Comparison of ENCODE assay signal across 17 cellular contexts in genomic region chr12:58922849-58923248, GRCh38. TPM values are rescaled to one million over a fixed set of nuclear protein-coding genes. Genes with fewer than 3 reads are reported as not detected.
DNase-seq lines count a peak whose midpoint lies in the region; ATAC-seq and TF ChIP-seq lines count a peak whose summit lies in the region.
"Had no signal": no experiment of that assay in that cellular context is flagged by ENCODE, and none has a peak within 500 bp of the region (broad histone marks: within the 10 kb centered on the region; RNA-seq: fewer than 3 reads in every experiment).

No MANE protein-coding gene starts in this region.

- no peak for TF ChIP-seq CTCF in nephron (IDR thresholded peaks at IDR 0.05; ENCODE audit: unreplicated experiment in 3 of 3)

- H3K4me1 ChIP-seq in ACC112 (ENCODE audit: control insufficient read depth, insufficient read depth, low read length, unreplicated experiment): peaks cover 33% of the 10 kb centered on the region

- peaks cover 20% of the 10 kb centered on the region for H3K79me2 ChIP-seq in ACC112 (ENCODE audit: control insufficient read depth, insufficient read depth, low read length, unreplicated experiment)

- DNase-seq in MG63 (peak; percentile 22), dermis blood vessel endothelial cell (peak; percentile 43), T-helper 17 cell (no peak)
- DNase-seq in activated T-cell treated with anti-CD3 and anti-CD28 coated beads, Interleukin-2, amount 50 U/mL, for 4 hours: no peak
- no peak for DNase-seq in stimulated activated naive CD8-positive, alpha-beta T cell treated with anti-CD3 and anti-CD28 coated beads, Interleukin-15, Interleukin-2, amounts not matched to agents 100 U/mL and 50 U/mL, for 24 hours
- DNase-seq: CD4-positive, CD25-positive, alpha-beta regulatory T cell; DND-41; naive thymus-derived CD4-positive, alpha-beta T cell; NCI-H1436 treated with DMSO at 0.1 percent for 48 hours; SIG-M5; spleen; thyroid gland had no signal

- H3K27ac Mint-ChIP-seq in nephron (peak overlapping the region; percentile 17 to 70 (median 47)), T-helper 17 cell (no peak overlapping the region)
- H3K27ac Mint-ChIP-seq: CD4-positive, CD25-positive, alpha-beta regulatory T cell; naive thymus-derived CD4-positive, alpha-beta T cell; T-helper 1 cell treated with Interleukin-12 subunit alpha and Interleukin-12 subunit beta and Interleukin-4 antibody, amounts not matched to agents 30 μg/mL and 1 μg/mL, for 36 hours had no signal

- H3K4me3 Mint-ChIP-seq in nephron: peak overlapping the region; percentile 14 to 51 (median 29)
- H3K4me3 Mint-ChIP-seq in T-helper 17 cell: no peak overlapping the region
- no peak overlapping the region for H3K4me3 Mint-ChIP-seq in activated T-cell treated with anti-CD3 and anti-CD28 coated beads, Interleukin-2, amount 50 U/mL, for 4 hours
- H3K4me3 Mint-ChIP-seq: CD4-positive, CD25-positive, alpha-beta regulatory T cell; naive thymus-derived CD4-positive, alpha-beta T cell; T-helper 1 cell treated with Interleukin-12 subunit alpha and Interleukin-12 subunit beta and Interleukin-4 antibody, amounts not matched to agents 30 μg/mL and 1 μg/mL, for 36 hours had no signal

- H3K36me3 Mint-ChIP-seq in nephron (ENCODE audit: low read depth) (peaks cover 12% of the 10 kb centered on the region), T-helper 17 cell (ENCODE audit: low read depth) (no peaks in the 10 kb centered on the region)
- H3K36me3 Mint-ChIP-seq in activated T-cell treated with anti-CD3 and anti-CD28 coated beads, Interleukin-2, amount 50 U/mL, for 4 hours (ENCODE audit: insufficient read depth): no peaks in the 10 kb centered on the region
- H3K36me3 Mint-ChIP-seq: CD4-positive, CD25-positive, alpha-beta regulatory T cell; naive thymus-derived CD4-positive, alpha-beta T cell had no signal

- no peaks in the 10 kb centered on the region for H3K9me3 Mint-ChIP-seq in nephron
- no peaks in the 10 kb centered on the region for H3K9me3 Mint-ChIP-seq in activated T-cell treated with anti-CD3 and anti-CD28 coated beads, Interleukin-2, amount 50 U/mL, for 4 hours
- H3K9me3 Mint-ChIP-seq: T-helper 1 cell treated with Interleukin-12 subunit alpha and Interleukin-12 subunit beta and Interleukin-4 antibody, amounts not matched to agents 30 μg/mL and 1 μg/mL, for 36 hours had no signal

- H2AFZ ChIP-seq in ACC112 (ENCODE audit: low read length, unreplicated experiment): no peak overlapping the region

- no peaks in the 10 kb centered on the region for H3K27me3 ChIP-seq in ACC112 (ENCODE audit: insufficient read depth, low read length)
- no peaks in the 10 kb centered on the region for H3K27me3 ChIP-seq in MG63
- H3K27me3 ChIP-seq: thyroid gland had no signal

- H3K36me3 ChIP-seq in ACC112 (ENCODE audit: insufficient read depth, low read length): no peaks in the 10 kb centered on the region
- H3K36me3 ChIP-seq in MG63: no peaks in the 10 kb centered on the region
- H3K36me3 ChIP-seq: spleen, thyroid gland had no signal

- no peaks in the 10 kb centered on the region for H3K9me3 ChIP-seq in MG63
- no peaks in the 10 kb centered on the region for H3K9me3 ChIP-seq in T-helper 17 cell (ENCODE audit: control insufficient read depth, low read length, poor library complexity, severe bottlenecking)
- H3K9me3 ChIP-seq: spleen, thyroid gland had no signal

- no peak for ATAC-seq in T-helper 17 cell
- no peak for ATAC-seq in activated T-cell treated with anti-CD3 and anti-CD28 coated beads, Interleukin-2, amount 50 U/mL, for 4 hours
- no peak for ATAC-seq in stimulated activated naive CD8-positive, alpha-beta T cell treated with anti-CD3 and anti-CD28 coated beads, Interleukin-15, Interleukin-2, amounts not matched to agents 100 U/mL and 50 U/mL, for 24 hours
- no peak for ATAC-seq in activated CD4-positive, CD25-positive, alpha-beta regulatory T cell treated with anti-CD3 and anti-CD28 coated beads, Interleukin-2, amount 50 U/mL, for 24 hours
- ATAC-seq: naive thymus-derived CD4-positive, alpha-beta T cell had no signal

- H3K27ac ChIP-seq in ACC112 (ENCODE audit: low read depth, low read length): 0 out of 2 replicates have a peak overlapping the region, but pooled peaks have one; percentile 13
- H3K27ac ChIP-seq: spleen, thyroid gland had no signal

- H3K4me1 Mint-ChIP-seq in nephron: peaks cover 51% of the 10 kb centered on the region
- no peaks in the 10 kb centered on the region for H3K4me1 Mint-ChIP-seq in T-helper 17 cell
- H3K4me1 Mint-ChIP-seq in activated T-cell treated with anti-CD3 and anti-CD28 coated beads, Interleukin-2, amount 50 U/mL, for 4 hours (ENCODE audit: low read depth): no peaks in the 10 kb centered on the region

- peaks cover 3% of the 10 kb centered on the region for H3K27me3 Mint-ChIP-seq in nephron (ENCODE audit: low read depth)
- peaks cover 20% of the 10 kb centered on the region for H3K27me3 Mint-ChIP-seq in T-helper 17 cell
- peaks cover 39% of the 10 kb centered on the region for H3K27me3 Mint-ChIP-seq in activated T-cell treated with anti-CD3 and anti-CD28 coated beads, Interleukin-2, amount 50 U/mL, for 4 hours (ENCODE audit: low read depth)

- H3K4me3 ChIP-seq in ACC112 (ENCODE audit: low read depth, low read length) (no peak overlapping the region), MG63 (no peak overlapping the region)
- H3K4me3 ChIP-seq: spleen, thyroid gland had no signal

RNA-seq across cellular contexts. Expression of gene LRIG3, which starts 2.5 kb away (rescaled TPM):
- total RNA-seq in MG63 (2014; rRNA removed; shearing (Covaris generic); ENCODE audit: low replicate concordance): 20.9 and 28.5 TPM in 2 replicates
- total RNA-seq in dermis blood vessel endothelial cell (28.9 and 39.8 TPM in 2 replicates), T-helper 17 cell (not detected)
- 1 to 10 TPM in 1 of 3 donors, under 1 TPM in 2; 0.13 to 1.2 (median 0.14) TPM for total RNA-seq in activated T-cell treated with anti-CD3 and anti-CD28 coated beads, Interleukin-2, amount 50 U/mL, for 4 hours
- total RNA-seq: activated CD8-positive, alpha-beta memory T cell treated with anti-CD3 and anti-CD28 coated beads for 36 hours; CD4-positive, CD25-positive, alpha-beta regulatory T cell had no signal

Comparison
In these comparisons a context has a peak if more than half of its experiments do, and no peak if none do; other contexts are left out.
1. DNase-seq: peak in MG63 (single experiment) and dermis blood vessel endothelial cell (single experiment); none in T-helper 17 cell (0 of 3), activated T-cell treated with anti-CD3 and anti-CD28 coated beads, Interleukin-2, amount 50 U/mL, for 4 hours (single experiment) and stimulated activated naive CD8-positive, alpha-beta T cell treated with anti-CD3 and anti-CD28 coated beads, Interleukin-15, Interleukin-2, amounts not matched to agents 100 U/mL and 50 U/mL, for 24 hours (single experiment).
2. H3K4me3 Mint-ChIP-seq: peak in nephron (3 of 3); none in T-helper 17 cell (single experiment) and activated T-cell treated with anti-CD3 and anti-CD28 coated beads, Interleukin-2, amount 50 U/mL, for 4 hours (single experiment).
3. RNA of gene LRIG3, which starts 2.5 kb away (total RNA-seq): 28.9 to 39.8 TPM in dermis blood vessel endothelial cell and 20.9 to 28.5 TPM in MG63; 0.13 to 1.2 TPM in activated T-cell treated with anti-CD3 and anti-CD28 coated beads, Interleukin-2, amount 50 U/mL, for 4 hours and not detected in T-helper 17 cell; every median in the first group is over 10 times any median in the second.